Comparison of ENCODE assay signal across 8 cellular contexts in the genomic region with DNA sequence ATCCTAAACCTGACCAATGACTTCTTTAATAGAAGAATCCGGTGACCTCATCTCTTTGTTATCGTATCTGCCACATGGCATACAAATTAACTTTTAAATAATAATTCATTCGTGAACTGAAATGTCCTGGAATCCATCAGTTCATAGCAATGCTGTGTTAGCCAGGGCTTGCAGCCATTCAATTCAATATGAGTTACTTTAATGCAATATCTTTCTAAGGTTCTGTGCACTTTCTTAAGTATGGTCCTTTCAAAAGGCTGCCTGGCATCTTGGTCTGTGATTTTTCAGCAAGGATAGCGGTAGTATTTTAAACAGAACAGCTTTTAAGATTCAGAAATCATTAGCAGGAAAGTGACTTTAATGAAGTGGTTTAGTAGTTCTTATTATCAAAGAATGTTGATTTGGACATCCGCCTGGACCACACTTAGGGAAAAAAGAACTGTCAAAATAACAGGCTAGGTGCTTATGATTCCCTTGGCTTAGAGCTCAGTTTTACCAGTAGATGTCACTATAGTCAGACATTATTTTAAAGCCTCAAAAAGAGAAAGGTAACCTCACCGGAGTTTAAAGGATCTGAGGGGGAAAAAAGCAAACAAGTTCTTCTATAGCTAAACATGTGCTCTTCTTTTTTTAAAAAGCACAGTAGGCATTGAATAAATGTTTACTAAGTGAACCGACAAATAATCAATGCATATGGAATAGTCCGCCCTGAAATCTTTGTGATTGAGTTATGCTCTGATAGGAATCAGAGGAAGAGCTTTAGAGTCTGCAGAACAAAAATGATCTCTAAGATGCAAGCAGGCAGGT. TPM values are rescaled to one million over a fixed set of nuclear protein-coding genes. Genes with fewer than 3 reads are reported as not detected.
DNase-seq lines count a peak whose midpoint lies in the region; ATAC-seq, FAIRE-seq and TF ChIP-seq lines count a peak whose summit lies in the region.

No MANE protein-coding gene starts in this region.

- peak overlapping the region; percentile 17 for H3K4me2 ChIP-seq in keratinocyte (ENCODE audit: control insufficient read depth, extremely low read depth, insufficient read depth, low read depth, low read length)

- POLR2A ChIA-PET in WTC11 (lab: Charles Lee) = no interaction called here

- no peak overlapping the region for H3K27ac Mint-ChIP-seq in WTC11
- H3K27ac Mint-ChIP-seq in activated naive CD8-positive, alpha-beta T cell treated with anti-CD3 and anti-CD28 coated beads for 36 hours = no peak overlapping the region

- no peaks in the 10 kb centered on the region for H3K27me3 Mint-ChIP-seq in WTC11 (ENCODE audit: low read depth)
- H3K27me3 Mint-ChIP-seq in activated naive CD8-positive, alpha-beta T cell treated with anti-CD3 and anti-CD28 coated beads for 36 hours = no peaks in the 10 kb centered on the region

- H4K20me1 ChIP-seq in keratinocyte (ENCODE audit: control insufficient read depth, extremely low read depth, insufficient read depth, low read length) = no peaks in the 10 kb centered on the region

- CTCF ChIA-PET in WTC11 (lab: Charles Lee) = interaction anchor here (0.6 to 3.1 kb wide), 47 partner anchors 8 to 528 kb away, joined by 3 to 39 read pairs (median 4); partner anchors contain the start of gene SLC35G1

- peak; percentile 61 for ATAC-seq in WTC11
- peak; percentile 64 to 78 for ATAC-seq in upper lobe of left lung (ENCODE audit: low FRiP score in 2 of 2)

- WGBS in upper lobe of left lung, 2 donors = 57 to 62% methylated on average over 8 of the region's 8 CpGs

- in situ Hi-C loops in KBM-7 (cut with MboI; ENCODE audit: low pct_unique_long_range_greater_than_20kb, low sequenced_read_pairs) = no loop called here

- TF ChIP-seq CTCF in D721Med (IDR thresholded peaks at IDR 0.05; ENCODE audit: insufficient read depth, missing control alignments) (peak; percentile 74), WTC11 (IDR thresholded peaks at IDR 0.05) (no peak), keratinocyte (optimal IDR thresholded peaks at IDR 0.05 in 1 of 3, IDR thresholded peaks at IDR 0.05 in 1 of 3, conservative IDR thresholded peaks at IDR 0.05 in 1 of 3; ENCODE audit: extremely low read depth in 1 of 3, insufficient read depth in 2 of 3, low read length in 3 of 3) (peak in 2 of 3 experiments; percentile 36 to 55), upper lobe of left lung (IDR thresholded peaks at IDR 0.05) (peak in 5 of 6 experiments; percentile 10 to 53 (median 33))

- H3K4me1 ChIP-seq in keratinocyte (ENCODE audit: control insufficient read depth, extremely low read depth, insufficient read depth, low read length) = no peaks in the 10 kb centered on the region
- no peaks in the 10 kb centered on the region for H3K4me1 ChIP-seq in upper lobe of left lung

- no peaks in the 10 kb centered on the region for H3K9me1 ChIP-seq in keratinocyte (ENCODE audit: control insufficient read depth, extremely low read depth, insufficient read depth, low read length)

- H3K27ac ChIP-seq in keratinocyte (ENCODE audit: control insufficient read depth, insufficient read depth, low read length) = no peak overlapping the region
- H3K27ac ChIP-seq in upper lobe of left lung = no peak overlapping the region

- no peak for TF ChIP-seq EP300 in upper lobe of left lung (IDR thresholded peaks at IDR 0.05)

- FAIRE-seq in D721Med (lab: Jason Lieb, UNC) = peak; percentile 93
- no peak for FAIRE-seq in keratinocyte (lab: Jason Lieb, UNC)

- H3K9me3 ChIP-seq in keratinocyte (ENCODE audit: control insufficient read depth, low read depth, low read length) (no peaks in the 10 kb centered on the region), upper lobe of left lung (no peaks in the 10 kb centered on the region)

- H3K4me3 Mint-ChIP-seq in WTC11 = peak overlapping the region; percentile 41
- H3K4me3 Mint-ChIP-seq in activated naive CD8-positive, alpha-beta T cell treated with anti-CD3 and anti-CD28 coated beads for 36 hours = no peak overlapping the region

- H3K79me2 ChIP-seq in keratinocyte (ENCODE audit: control insufficient read depth, insufficient read depth, low read length) = no peaks in the 10 kb centered on the region

- no peak for DNase-seq in D721Med (ENCODE audit: insufficient read length, low spot score)
- DNase-seq in KBM-7 = peak; percentile 27
- DNase-seq in WTC11 (ENCODE audit: low spot score) = no peak
- DNase-seq in keratinocyte (ENCODE audit: low read depth, low spot score) = no peak
- no peak for DNase-seq in upper lobe of left lung
- DNase-seq in GDM1 (lab: John Stamatoyannopoulos, UW) = no peak
- no peak for DNase-seq in activated naive CD8-positive, alpha-beta T cell treated with anti-CD3 and anti-CD28 coated beads for 36 hours
- no peak for DNase-seq in mesenteric fat pad (ENCODE audit: low spot score)

- no peaks in the 10 kb centered on the region for H3K27me3 ChIP-seq in keratinocyte (ENCODE audit: control insufficient read depth, extremely low read depth, insufficient read depth, low read length)
- H3K27me3 ChIP-seq in upper lobe of left lung = no peaks in the 10 kb centered on the region

- H3K36me3 ChIP-seq in keratinocyte (ENCODE audit: control insufficient read depth in 2 of 2, extremely low read depth in 1 of 2, insufficient read depth in 2 of 2, low read length in 2 of 2) (no peaks in the 10 kb centered on the region), upper lobe of left lung (no peaks in the 10 kb centered on the region)

- peaks cover 4% of the 10 kb centered on the region; the same call in 1 of the 2 replicates for H3K36me3 Mint-ChIP-seq in WTC11
- H3K36me3 Mint-ChIP-seq in activated naive CD8-positive, alpha-beta T cell treated with anti-CD3 and anti-CD28 coated beads for 36 hours = no peaks in the 10 kb centered on the region

- no peak overlapping the region for H2AFZ ChIP-seq in keratinocyte (ENCODE audit: control insufficient read depth, low read length)

- H3K4me1 Mint-ChIP-seq in WTC11 = peaks cover 11% of the 10 kb centered on the region
- H3K4me1 Mint-ChIP-seq in activated naive CD8-positive, alpha-beta T cell treated with anti-CD3 and anti-CD28 coated beads for 36 hours = no peaks in the 10 kb centered on the region

- no peak for TF ChIP-seq POLR2A in upper lobe of left lung (IDR thresholded peaks at IDR 0.05)

- H3K9ac ChIP-seq in keratinocyte (ENCODE audit: control insufficient read depth, extremely low read depth, insufficient read depth, low read length) = no peak overlapping the region

- dilution Hi-C loops in keratinocyte (cut with MboI; ENCODE audit: extremely low pct_ligation_motif_present, low sequenced_read_pairs) = loop anchor here (25.0 kb wide), 1 partner anchor 396 kb away; no protein-coding TSS in a partner anchor

- no peaks in the 10 kb centered on the region for H3K9me3 Mint-ChIP-seq in WTC11
- H3K9me3 Mint-ChIP-seq in activated naive CD8-positive, alpha-beta T cell treated with anti-CD3 and anti-CD28 coated beads for 36 hours = no peaks in the 10 kb centered on the region

- H3K4me3 ChIP-seq in keratinocyte (ENCODE audit: control insufficient read depth in 2 of 3, extremely low read depth in 1 of 3, insufficient read depth in 2 of 3, low read depth in 1 of 3, low read length in 3 of 3) (no peak overlapping the region), upper lobe of left lung (no peak overlapping the region)

TF ChIP-seq in WTC11, 78 proteins besides CTCF, POLR2A, EP300 and RAD21 (continues in another document):
- TF ChIP-seq MXD4 (CRISPR knock-in tag; IDR thresholded peaks at IDR 0.05; ENCODE audit: borderline replicate concordance) = no peak
- TF ChIP-seq, protein P1, sequence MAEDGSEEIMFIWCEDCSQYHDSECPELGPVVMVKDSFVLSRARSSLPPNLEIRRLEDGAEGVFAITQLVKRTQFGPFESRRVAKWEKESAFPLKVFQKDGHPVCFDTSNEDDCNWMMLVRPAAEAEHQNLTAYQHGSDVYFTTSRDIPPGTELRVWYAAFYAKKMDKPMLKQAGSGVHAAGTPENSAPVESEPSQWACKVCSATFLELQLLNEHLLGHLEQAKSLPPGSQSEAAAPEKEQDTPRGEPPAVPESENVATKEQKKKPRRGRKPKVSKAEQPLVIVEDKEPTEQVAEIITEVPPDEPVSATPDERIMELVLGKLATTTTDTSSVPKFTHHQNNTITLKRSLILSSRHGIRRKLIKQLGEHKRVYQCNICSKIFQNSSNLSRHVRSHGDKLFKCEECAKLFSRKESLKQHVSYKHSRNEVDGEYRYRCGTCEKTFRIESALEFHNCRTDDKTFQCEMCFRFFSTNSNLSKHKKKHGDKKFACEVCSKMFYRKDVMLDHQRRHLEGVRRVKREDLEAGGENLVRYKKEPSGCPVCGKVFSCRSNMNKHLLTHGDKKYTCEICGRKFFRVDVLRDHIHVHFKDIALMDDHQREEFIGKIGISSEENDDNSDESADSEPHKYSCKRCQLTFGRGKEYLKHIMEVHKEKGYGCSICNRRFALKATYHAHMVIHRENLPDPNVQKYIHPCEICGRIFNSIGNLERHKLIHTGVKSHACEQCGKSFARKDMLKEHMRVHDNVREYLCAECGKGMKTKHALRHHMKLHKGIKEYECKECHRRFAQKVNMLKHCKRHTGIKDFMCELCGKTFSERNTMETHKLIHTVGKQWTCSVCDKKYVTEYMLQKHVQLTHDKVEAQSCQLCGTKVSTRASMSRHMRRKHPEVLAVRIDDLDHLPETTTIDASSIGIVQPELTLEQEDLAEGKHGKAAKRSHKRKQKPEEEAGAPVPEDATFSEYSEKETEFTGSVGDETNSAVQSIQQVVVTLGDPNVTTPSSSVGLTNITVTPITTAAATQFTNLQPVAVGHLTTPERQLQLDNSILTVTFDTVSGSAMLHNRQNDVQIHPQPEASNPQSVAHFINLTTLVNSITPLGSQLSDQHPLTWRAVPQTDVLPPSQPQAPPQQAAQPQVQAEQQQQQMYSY (CRISPR knock-in tag; IDR thresholded peaks at IDR 0.05) = no peak

RNA-seq across cellular contexts. Expression of gene SLC35G1, which starts 22.7 kb away (rescaled TPM):
- total RNA-seq in WTC11 (2021) (5.1 to 6.6 TPM (median 5.3 TPM) in 3 replicates), upper lobe of left lung (10 to 100 TPM in 1 of 6 donors, 1 to 10 TPM in 5; 2.4 to 10.5 (median 3.2) TPM), mesenteric fat pad (6.2 TPM)
- polyA plus RNA-seq in keratinocyte = 3.8 to 5.9 TPM (median 4.7 TPM) in 3 replicates
- polyA plus RNA-seq in keratinocyte (2011; ENCODE audit: low read depth) = 0.71 TPM
- polyA plus RNA-seq in keratinocyte (2011; cell fraction: cytosol; rRNA removed) = 2.4 and 5.2 TPM in 2 replicates
- 4.7 and 6.2 TPM in 2 replicates for polyA plus RNA-seq in keratinocyte (2011; cell fraction: nucleus; rRNA removed)
- 1.6 and 4.1 TPM in 2 replicates for polyA plus RNA-seq in keratinocyte (2012; ENCODE audit: low replicate concordance)
- polyA minus RNA-seq in keratinocyte = 2.2 to 5.2 TPM (median 2.7 TPM) in 3 replicates
- polyA minus RNA-seq in keratinocyte (2011; cell fraction: cytosol; rRNA and poly(A)+ RNA removed) = 2.5 TPM
- 5.0 and 8.1 TPM in 2 replicates for polyA minus RNA-seq in keratinocyte (2011; cell fraction: nucleus; rRNA and poly(A)+ RNA removed)
- total RNA-seq in activated naive CD8-positive, alpha-beta T cell treated with anti-CD3 and anti-CD28 coated beads for 36 hours = 1 to 10 TPM; 4.0 to 5.3 TPM
